Comparison of ENCODE assay signal across 1 cellular context in the genomic region with DNA sequence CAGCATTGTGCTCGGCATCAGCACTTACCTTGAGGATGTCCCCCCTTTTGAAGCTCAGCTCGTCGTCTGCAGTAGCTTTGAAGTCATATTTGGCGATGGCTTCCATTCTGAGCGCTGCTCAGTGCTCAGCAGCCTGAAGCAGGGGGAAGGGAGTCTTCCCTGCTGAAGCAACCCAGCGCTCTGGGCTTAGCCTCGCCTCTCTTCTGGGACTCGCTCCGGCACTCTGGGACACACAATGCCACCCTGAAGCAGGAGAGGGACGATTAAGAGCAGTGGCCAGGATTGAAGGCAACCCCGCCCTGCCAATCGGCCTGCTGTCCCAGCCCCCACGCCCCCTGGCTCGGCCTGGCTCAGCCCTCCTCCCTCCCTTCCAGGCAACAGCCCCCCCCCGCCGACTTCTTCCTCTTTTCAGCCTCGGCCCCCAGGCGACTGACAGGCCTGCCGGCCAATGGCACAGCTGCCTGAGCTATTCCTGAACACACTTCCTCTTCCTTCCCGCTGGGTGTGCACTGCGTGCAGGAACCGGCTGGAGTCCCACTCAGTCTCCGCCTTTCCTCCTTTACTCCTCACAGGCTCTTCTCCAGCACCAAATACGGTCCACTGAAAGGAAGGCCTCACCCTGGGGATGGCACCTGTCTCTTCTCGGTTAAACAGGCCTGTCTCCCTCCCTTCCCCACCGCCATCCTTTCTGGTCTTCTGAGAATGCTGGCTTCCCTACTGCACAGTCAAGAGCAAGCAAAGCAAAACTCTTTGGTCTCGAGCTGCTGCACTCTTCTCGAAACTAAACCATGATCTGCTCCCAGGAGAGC.
A peak's percentile ranks its signal among the peaks of the same experiment; 100 is the strongest.
TF ChIP-seq lines count a peak whose summit lies in the region.

No MANE protein-coding gene starts in this region.

TF ChIP-seq in GM12878, 131 proteins besides CTCF, POLR2A, EP300 and RAD21 (continued from another document and continues in another):
- TF ChIP-seq, protein P1, sequence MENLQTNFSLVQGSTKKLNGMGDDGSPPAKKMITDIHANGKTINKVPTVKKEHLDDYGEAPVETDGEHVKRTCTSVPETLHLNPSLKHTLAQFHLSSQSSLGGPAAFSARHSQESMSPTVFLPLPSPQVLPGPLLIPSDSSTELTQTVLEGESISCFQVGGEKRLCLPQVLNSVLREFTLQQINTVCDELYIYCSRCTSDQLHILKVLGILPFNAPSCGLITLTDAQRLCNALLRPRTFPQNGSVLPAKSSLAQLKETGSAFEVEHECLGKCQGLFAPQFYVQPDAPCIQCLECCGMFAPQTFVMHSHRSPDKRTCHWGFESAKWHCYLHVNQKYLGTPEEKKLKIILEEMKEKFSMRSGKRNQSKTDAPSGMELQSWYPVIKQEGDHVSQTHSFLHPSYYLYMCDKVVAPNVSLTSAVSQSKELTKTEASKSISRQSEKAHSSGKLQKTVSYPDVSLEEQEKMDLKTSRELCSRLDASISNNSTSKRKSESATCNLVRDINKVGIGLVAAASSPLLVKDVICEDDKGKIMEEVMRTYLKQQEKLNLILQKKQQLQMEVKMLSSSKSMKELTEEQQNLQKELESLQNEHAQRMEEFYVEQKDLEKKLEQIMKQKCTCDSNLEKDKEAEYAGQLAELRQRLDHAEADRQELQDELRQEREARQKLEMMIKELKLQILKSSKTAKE (IDR thresholded peaks at IDR 0.05; ENCODE audit: low read depth, poor library complexity, severe bottlenecking) = no peak
- TF ChIP-seq, protein P2, sequence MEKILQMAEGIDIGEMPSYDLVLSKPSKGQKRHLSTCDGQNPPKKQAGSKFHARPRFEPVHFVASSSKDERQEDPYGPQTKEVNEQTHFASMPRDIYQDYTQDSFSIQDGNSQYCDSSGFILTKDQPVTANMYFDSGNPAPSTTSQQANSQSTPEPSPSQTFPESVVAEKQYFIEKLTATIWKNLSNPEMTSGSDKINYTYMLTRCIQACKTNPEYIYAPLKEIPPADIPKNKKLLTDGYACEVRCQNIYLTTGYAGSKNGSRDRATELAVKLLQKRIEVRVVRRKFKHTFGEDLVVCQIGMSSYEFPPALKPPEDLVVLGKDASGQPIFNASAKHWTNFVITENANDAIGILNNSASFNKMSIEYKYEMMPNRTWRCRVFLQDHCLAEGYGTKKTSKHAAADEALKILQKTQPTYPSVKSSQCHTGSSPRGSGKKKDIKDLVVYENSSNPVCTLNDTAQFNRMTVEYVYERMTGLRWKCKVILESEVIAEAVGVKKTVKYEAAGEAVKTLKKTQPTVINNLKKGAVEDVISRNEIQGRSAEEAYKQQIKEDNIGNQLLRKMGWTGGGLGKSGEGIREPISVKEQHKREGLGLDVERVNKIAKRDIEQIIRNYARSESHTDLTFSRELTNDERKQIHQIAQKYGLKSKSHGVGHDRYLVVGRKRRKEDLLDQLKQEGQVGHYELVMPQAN (conservative IDR thresholded peaks at IDR 0.05) = peak; percentile 78
- TF ChIP-seq, protein P3, sequence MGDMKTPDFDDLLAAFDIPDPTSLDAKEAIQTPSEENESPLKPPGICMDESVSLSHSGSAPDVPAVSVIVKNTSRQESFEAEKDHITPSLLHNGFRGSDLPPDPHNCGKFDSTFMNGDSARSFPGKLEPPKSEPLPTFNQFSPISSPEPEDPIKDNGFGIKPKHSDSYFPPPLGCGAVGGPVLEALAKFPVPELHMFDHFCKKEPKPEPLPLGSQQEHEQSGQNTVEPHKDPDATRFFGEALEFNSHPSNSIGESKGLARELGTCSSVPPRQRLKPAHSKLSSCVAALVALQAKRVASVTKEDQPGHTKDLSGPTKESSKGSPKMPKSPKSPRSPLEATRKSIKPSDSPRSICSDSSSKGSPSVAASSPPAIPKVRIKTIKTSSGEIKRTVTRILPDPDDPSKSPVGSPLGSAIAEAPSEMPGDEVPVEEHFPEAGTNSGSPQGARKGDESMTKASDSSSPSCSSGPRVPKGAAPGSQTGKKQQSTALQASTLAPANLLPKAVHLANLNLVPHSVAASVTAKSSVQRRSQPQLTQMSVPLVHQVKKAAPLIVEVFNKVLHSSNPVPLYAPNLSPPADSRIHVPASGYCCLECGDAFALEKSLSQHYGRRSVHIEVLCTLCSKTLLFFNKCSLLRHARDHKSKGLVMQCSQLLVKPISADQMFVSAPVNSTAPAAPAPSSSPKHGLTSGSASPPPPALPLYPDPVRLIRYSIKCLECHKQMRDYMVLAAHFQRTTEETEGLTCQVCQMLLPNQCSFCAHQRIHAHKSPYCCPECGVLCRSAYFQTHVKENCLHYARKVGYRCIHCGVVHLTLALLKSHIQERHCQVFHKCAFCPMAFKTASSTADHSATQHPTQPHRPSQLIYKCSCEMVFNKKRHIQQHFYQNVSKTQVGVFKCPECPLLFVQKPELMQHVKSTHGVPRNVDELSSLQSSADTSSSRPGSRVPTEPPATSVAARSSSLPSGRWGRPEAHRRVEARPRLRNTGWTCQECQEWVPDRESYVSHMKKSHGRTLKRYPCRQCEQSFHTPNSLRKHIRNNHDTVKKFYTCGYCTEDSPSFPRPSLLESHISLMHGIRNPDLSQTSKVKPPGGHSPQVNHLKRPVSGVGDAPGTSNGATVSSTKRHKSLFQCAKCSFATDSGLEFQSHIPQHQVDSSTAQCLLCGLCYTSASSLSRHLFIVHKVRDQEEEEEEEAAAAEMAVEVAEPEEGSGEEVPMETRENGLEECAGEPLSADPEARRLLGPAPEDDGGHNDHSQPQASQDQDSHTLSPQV (IDR thresholded peaks at IDR 0.05) = no peak
- TF ChIP-seq BACH1 (IDR thresholded peaks at IDR 0.05; ENCODE audit: borderline replicate concordance) (peak; percentile 1), EED (IDR thresholded peaks at IDR 0.05; ENCODE audit: low read depth) (peak; percentile 59), GATAD2B (conservative IDR thresholded peaks at IDR 0.05; ENCODE audit: low read depth) (0 out of 2 replicates have a peak, but pooled peaks have one; percentile 39), KLF5 (IDR thresholded peaks at IDR 0.05; ENCODE audit: partially characterized antibody) (no peak), ZNF622 (IDR thresholded peaks at IDR 0.05) (no peak), ETV6 (conservative IDR thresholded peaks at IDR 0.05 in 1 of 2, IDR thresholded peaks at IDR 0.05 in 1 of 2; ENCODE audit: borderline replicate concordance in 1 of 2, low read depth in 1 of 2) (peak in 1 of 2 experiments; percentile 32; a peak in 1 of 4 replicates), IKZF2 (IDR thresholded peaks at IDR 0.05) (peak; percentile 66 to 72), CBFB (IDR thresholded peaks at IDR 0.05; ENCODE audit: low read depth) (0 out of 2 replicates have a peak, but pooled peaks have one; percentile 22), NR2C2 (IDR thresholded peaks at IDR 0.05; ENCODE audit: borderline replicate concordance, control insufficient read depth, insufficient read length, low read depth) (no peak), CBX3 (IDR thresholded peaks at IDR 0.05; ENCODE audit: borderline replicate concordance, low read depth) (no peak), DPF2 (IDR thresholded peaks at IDR 0.05) (peak; percentile 86), NBN (IDR thresholded peaks at IDR 0.05) (peak; percentile 43; the same call in 1 of the 2 replicates), SPI1 (IDR thresholded peaks at IDR 0.05; ENCODE audit: borderline replicate concordance, insufficient read depth, low read depth, low read length) (peak; percentile 89; the same call in 1 of the 2 replicates), WRNIP1 (IDR thresholded peaks at IDR 0.05; ENCODE audit: borderline replicate concordance, low read depth, low read length) (0 out of 2 replicates have a peak, but pooled peaks have one; percentile 87), MXI1 (IDR thresholded peaks at IDR 0.05; ENCODE audit: low read depth, low read length) (peak; percentile 74; the same call in 1 of the 2 replicates), TAF1 (IDR thresholded peaks at IDR 0.05; ENCODE audit: borderline replicate concordance, low read depth, low read length) (peak; percentile 58; the same call in 1 of the 2 replicates), SIN3A (IDR thresholded peaks at IDR 0.05; ENCODE audit: low read depth, low read length) (peak; percentile 62; the same call in 1 of the 2 replicates), POU2F2 (IDR thresholded peaks at IDR 0.05; ENCODE audit: borderline replicate concordance, low read depth, low read length) (peak; percentile 51; the same call in 1 of the 3 replicates), IKZF1 (conservative IDR thresholded peaks at IDR 0.05) (peak; percentile 81), ATF7 (IDR thresholded peaks at IDR 0.05; ENCODE audit: low read depth) (0 out of 2 replicates have a peak, but pooled peaks have one; percentile 20), HDGF (IDR thresholded peaks at IDR 0.05) (peak; percentile 77; the same call in 1 of the 2 replicates), BRCA1 (IDR thresholded peaks at IDR 0.05; ENCODE audit: low read depth, low read length) (no peak), JUNB (IDR thresholded peaks at IDR 0.05) (no peak)
- TF ChIP-seq, protein P4, sequence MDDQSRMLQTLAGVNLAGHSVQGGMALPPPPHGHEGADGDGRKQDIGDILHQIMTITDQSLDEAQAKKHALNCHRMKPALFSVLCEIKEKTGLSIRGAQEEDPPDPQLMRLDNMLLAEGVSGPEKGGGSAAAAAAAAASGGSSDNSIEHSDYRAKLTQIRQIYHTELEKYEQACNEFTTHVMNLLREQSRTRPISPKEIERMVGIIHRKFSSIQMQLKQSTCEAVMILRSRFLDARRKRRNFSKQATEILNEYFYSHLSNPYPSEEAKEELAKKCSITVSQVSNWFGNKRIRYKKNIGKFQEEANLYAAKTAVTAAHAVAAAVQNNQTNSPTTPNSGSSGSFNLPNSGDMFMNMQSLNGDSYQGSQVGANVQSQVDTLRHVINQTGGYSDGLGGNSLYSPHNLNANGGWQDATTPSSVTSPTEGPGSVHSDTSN (IDR thresholded peaks at IDR 0.05; ENCODE audit: insufficient replicate concordance, low read depth, low read length) = peak; percentile 97
- TF ChIP-seq, protein P5, sequence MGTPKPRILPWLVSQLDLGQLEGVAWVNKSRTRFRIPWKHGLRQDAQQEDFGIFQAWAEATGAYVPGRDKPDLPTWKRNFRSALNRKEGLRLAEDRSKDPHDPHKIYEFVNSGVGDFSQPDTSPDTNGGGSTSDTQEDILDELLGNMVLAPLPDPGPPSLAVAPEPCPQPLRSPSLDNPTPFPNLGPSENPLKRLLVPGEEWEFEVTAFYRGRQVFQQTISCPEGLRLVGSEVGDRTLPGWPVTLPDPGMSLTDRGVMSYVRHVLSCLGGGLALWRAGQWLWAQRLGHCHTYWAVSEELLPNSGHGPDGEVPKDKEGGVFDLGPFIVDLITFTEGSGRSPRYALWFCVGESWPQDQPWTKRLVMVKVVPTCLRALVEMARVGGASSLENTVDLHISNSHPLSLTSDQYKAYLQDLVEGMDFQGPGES (IDR thresholded peaks at IDR 0.05) = peak; percentile 77
- TF ChIP-seq, protein P6, sequence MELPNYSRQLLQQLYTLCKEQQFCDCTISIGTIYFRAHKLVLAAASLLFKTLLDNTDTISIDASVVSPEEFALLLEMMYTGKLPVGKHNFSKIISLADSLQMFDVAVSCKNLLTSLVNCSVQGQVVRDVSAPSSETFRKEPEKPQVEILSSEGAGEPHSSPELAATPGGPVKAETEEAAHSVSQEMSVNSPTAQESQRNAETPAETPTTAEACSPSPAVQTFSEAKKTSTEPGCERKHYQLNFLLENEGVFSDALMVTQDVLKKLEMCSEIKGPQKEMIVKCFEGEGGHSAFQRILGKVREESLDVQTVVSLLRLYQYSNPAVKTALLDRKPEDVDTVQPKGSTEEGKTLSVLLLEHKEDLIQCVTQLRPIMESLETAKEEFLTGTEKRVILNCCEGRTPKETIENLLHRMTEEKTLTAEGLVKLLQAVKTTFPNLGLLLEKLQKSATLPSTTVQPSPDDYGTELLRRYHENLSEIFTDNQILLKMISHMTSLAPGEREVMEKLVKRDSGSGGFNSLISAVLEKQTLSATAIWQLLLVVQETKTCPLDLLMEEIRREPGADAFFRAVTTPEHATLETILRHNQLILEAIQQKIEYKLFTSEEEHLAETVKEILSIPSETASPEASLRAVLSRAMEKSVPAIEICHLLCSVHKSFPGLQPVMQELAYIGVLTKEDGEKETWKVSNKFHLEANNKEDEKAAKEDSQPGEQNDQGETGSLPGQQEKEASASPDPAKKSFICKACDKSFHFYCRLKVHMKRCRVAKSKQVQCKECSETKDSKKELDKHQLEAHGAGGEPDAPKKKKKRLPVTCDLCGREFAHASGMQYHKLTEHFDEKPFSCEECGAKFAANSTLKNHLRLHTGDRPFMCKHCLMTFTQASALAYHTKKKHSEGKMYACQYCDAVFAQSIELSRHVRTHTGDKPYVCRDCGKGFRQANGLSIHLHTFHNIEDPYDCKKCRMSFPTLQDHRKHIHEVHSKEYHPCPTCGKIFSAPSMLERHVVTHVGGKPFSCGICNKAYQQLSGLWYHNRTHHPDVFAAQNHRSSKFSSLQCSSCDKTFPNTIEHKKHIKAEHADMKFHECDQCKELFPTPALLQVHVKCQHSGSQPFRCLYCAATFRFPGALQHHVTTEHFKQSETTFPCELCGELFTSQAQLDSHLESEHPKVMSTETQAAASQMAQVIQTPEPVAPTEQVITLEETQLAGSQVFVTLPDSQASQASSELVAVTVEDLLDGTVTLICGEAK (IDR thresholded peaks at IDR 0.05; ENCODE audit: borderline replicate concordance) = peak; percentile 93
- TF ChIP-seq, protein P7, sequence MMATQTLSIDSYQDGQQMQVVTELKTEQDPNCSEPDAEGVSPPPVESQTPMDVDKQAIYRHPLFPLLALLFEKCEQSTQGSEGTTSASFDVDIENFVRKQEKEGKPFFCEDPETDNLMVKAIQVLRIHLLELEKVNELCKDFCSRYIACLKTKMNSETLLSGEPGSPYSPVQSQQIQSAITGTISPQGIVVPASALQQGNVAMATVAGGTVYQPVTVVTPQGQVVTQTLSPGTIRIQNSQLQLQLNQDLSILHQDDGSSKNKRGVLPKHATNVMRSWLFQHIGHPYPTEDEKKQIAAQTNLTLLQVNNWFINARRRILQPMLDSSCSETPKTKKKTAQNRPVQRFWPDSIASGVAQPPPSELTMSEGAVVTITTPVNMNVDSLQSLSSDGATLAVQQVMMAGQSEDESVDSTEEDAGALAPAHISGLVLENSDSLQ (IDR thresholded peaks at IDR 0.05) = peak; percentile 99
- TF ChIP-seq, protein P8, sequence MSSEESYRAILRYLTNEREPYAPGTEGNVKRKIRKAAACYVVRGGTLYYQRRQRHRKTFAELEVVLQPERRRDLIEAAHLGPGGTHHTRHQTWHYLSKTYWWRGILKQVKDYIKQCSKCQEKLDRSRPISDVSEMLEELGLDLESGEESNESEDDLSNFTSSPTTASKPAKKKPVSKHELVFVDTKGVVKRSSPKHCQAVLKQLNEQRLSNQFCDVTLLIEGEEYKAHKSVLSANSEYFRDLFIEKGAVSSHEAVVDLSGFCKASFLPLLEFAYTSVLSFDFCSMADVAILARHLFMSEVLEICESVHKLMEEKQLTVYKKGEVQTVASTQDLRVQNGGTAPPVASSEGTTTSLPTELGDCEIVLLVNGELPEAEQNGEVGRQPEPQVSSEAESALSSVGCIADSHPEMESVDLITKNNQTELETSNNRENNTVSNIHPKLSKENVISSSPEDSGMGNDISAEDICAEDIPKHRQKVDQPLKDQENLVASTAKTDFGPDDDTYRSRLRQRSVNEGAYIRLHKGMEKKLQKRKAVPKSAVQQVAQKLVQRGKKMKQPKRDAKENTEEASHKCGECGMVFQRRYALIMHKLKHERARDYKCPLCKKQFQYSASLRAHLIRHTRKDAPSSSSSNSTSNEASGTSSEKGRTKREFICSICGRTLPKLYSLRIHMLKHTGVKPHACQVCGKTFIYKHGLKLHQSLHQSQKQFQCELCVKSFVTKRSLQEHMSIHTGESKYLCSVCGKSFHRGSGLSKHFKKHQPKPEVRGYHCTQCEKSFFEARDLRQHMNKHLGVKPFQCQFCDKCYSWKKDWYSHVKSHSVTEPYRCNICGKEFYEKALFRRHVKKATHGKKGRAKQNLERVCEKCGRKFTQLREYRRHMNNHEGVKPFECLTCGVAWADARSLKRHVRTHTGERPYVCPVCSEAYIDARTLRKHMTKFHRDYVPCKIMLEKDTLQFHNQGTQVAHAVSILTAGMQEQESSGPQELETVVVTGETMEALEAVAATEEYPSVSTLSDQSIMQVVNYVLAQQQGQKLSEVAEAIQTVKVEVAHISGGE (CRISPR knock-in tag; IDR thresholded peaks at IDR 0.05) = peak; percentile 60
